ENCODE assay signal across 13 cellular contexts in the genomic region with DNA sequence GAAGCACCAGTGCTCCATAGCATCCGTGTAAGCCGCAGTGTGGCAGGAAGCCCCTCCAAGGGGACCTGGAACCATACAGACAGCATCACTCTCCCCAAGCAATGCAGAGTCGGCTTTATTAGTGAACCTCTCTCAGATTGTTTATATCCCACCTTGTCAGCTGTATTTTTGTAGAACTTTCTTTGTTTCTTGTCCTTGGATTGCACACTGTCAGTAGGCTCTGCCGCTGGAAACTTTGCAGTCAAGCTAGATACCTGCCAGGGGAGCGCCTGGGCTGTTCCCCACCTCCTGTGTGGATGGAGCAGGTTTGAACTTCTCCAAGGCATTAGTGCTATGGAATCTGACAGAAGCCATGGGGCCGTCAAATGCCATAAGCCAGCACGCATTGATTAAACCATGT. TPM values are rescaled to one million over a fixed set of nuclear protein-coding genes. Genes with fewer than 3 reads are reported as not detected.
DNase-seq lines count a peak whose midpoint lies in the region; ATAC-seq and TF ChIP-seq lines count a peak whose summit lies in the region.
"Had no signal": no experiment of that assay in that cellular context is flagged by ENCODE, and none has a peak within 500 bp of the region (broad histone marks: within the 10 kb centered on the region; RNA-seq: fewer than 3 reads in every experiment).

No MANE protein-coding gene starts in this region.

- ATAC-seq in Panc1: no peak
- no peak for ATAC-seq in stimulated activated naive B cell treated with anti-CD40 and anti-IgM and Interleukin-4, amounts not matched to agents 10 μg/mL and 1 μg/mL and 100 μg/mL, for 72 hours (replicated peaks)
- ATAC-seq in HG03432 (IDR thresholded peaks at IDR 0.05; ENCODE audit: unreplicated experiment): no peak
- ATAC-seq: HCT116 had no signal

- no peak overlapping the region for H3K9ac ChIP-seq in GM23248
- H3K9ac ChIP-seq: BLaER1 treated with 17β-estradiol and CSF1 and Interleukin-3, amounts not matched to agents 10 nM and 100 nM had no signal

- TF ChIP-seq EP300 in esophagus muscularis mucosa (IDR thresholded peaks at IDR 0.05): no peak

- no peaks in the 10 kb centered on the region for H3K79me2 ChIP-seq in GM23248 (ENCODE audit: insufficient read depth)

- POLR2A ChIA-PET in Panc1 (lab: Charles Lee): no interaction called here

- in situ Hi-C loops in Panc1 (cut with HindIII; ENCODE audit: low pct_unique_long_range_greater_than_20kb, low sequenced_read_pairs): no loop called here
- in situ Hi-C loops in GM23248 (cut with MboI): loop anchor here (5.0 to 10.0 kb wide), 2 partner anchors 68 to 320 kb away; no protein-coding TSS in a partner anchor

- H3K9me2 ChIP-seq in GM23248 (ENCODE audit: insufficient read depth): no peaks in the 10 kb centered on the region

- H2AFZ ChIP-seq in GM23248: no peak overlapping the region

- H3K36me3 ChIP-seq in Panc1 (ENCODE audit: control insufficient read depth, insufficient read depth, low read length): peaks cover 5% of the 10 kb centered on the region
- H3K36me3 ChIP-seq in esophagus muscularis mucosa: peaks cover 0 to 6% (median 0%) of the 10 kb centered on the region in 4 donors
- no peaks in the 10 kb centered on the region for H3K36me3 ChIP-seq in GM23248 (ENCODE audit: low read depth)

- CTCF ChIA-PET in Panc1 (lab: Charles Lee): no interaction called here

- H3K27ac ChIP-seq in Panc1 (ENCODE audit: low read length): peak overlapping the region; percentile 80
- peak overlapping the region; percentile 48 to 84 (median 61) for H3K27ac ChIP-seq in esophagus muscularis mucosa (replicated peaks in 1 of 4)
- no peak overlapping the region for H3K27ac ChIP-seq in GM23248
- H3K27ac ChIP-seq: BLaER1 treated with 17β-estradiol and CSF1 and Interleukin-3, amounts not matched to agents 10 nM and 100 nM had no signal

- H3F3A ChIP-seq in GM23248 (ENCODE audit: insufficient read depth): no peaks in the 10 kb centered on the region

- no peak overlapping the region for H3K4me2 ChIP-seq in GM23248 (ENCODE audit: unreplicated experiment)
- H3K4me2 ChIP-seq: BLaER1 treated with 17β-estradiol and CSF1 and Interleukin-3, amounts not matched to agents 10 nM and 100 nM had no signal

- TF ChIP-seq POLR2A in esophagus muscularis mucosa (IDR thresholded peaks at IDR 0.05; ENCODE audit: low read depth): no peak

- no peaks in the 10 kb centered on the region for H3K9me3 Mint-ChIP-seq in neural crest cell
- H3K9me3 Mint-ChIP-seq in stimulated activated naive B cell treated with anti-CD40 and anti-IgM and Interleukin-4, amounts not matched to agents 10 μg/mL and 1 μg/mL and 100 μg/mL, for 72 hours: no peaks in the 10 kb centered on the region
- H3K9me3 Mint-ChIP-seq: IgD-negative memory B cell had no signal

- peak overlapping the region; percentile 63 for H3K27ac Mint-ChIP-seq in neural crest cell (ENCODE audit: unreplicated experiment)
- peak overlapping the region; percentile 14 for H3K27ac Mint-ChIP-seq in stimulated activated naive B cell treated with anti-CD40 and anti-IgM and Interleukin-4, amounts not matched to agents 10 μg/mL and 1 μg/mL and 100 μg/mL, for 72 hours

- no peaks in the 10 kb centered on the region for H3K9me3 ChIP-seq in Panc1 (ENCODE audit: control insufficient read depth, insufficient read depth, low read depth, low read length)
- H3K9me3 ChIP-seq in esophagus muscularis mucosa: no peaks in the 10 kb centered on the region
- no peaks in the 10 kb centered on the region for H3K9me3 ChIP-seq in GM23248 (ENCODE audit: low read depth)
- H3K9me3 ChIP-seq: BLaER1 treated with 17β-estradiol and CSF1 and Interleukin-3, amounts not matched to agents 10 nM and 100 nM had no signal

- H3K27me3 Mint-ChIP-seq in neural crest cell (ENCODE audit: low read depth): no peaks in the 10 kb centered on the region
- H3K27me3 Mint-ChIP-seq in stimulated activated naive B cell treated with anti-CD40 and anti-IgM and Interleukin-4, amounts not matched to agents 10 μg/mL and 1 μg/mL and 100 μg/mL, for 72 hours: no peaks in the 10 kb centered on the region
- H3K27me3 Mint-ChIP-seq: IgD-negative memory B cell had no signal

- TF ChIP-seq CTCF in Panc1 (IDR thresholded peaks at IDR 0.05) (no peak), esophagus muscularis mucosa (IDR thresholded peaks at IDR 0.05) (no peak), neural crest cell (conservative IDR thresholded peaks at IDR 0.05) (no peak)

- H3K4me1 Mint-ChIP-seq in neural crest cell: peaks cover 9% of the 10 kb centered on the region
- no peaks in the 10 kb centered on the region for H3K4me1 Mint-ChIP-seq in stimulated activated naive B cell treated with anti-CD40 and anti-IgM and Interleukin-4, amounts not matched to agents 10 μg/mL and 1 μg/mL and 100 μg/mL, for 72 hours

- H3K4me1 ChIP-seq in Panc1 (ENCODE audit: control insufficient read depth, insufficient read depth, low read length) (peaks cover 3% of the 10 kb centered on the region; the same call in 1 of the 2 replicates), esophagus muscularis mucosa (peaks cover 6 to 80% (median 48%) of the 10 kb centered on the region in 4 donors), GM23248 (ENCODE audit: insufficient read depth) (no peaks in the 10 kb centered on the region)
- H3K4me1 ChIP-seq: BLaER1 treated with 17β-estradiol and CSF1 and Interleukin-3, amounts not matched to agents 10 nM and 100 nM had no signal

- no TSS peak for BruUV-seq in Panc1 (replicated peaks; lab: Mats Ljungman, UMichigan)

- intact Hi-C loops in Panc1 (cut with micrococcal nuclease; ENCODE audit: unreplicated experiment): loop anchor here (5.0 kb wide), 1 partner anchor 318 kb away; no protein-coding TSS in a partner anchor
- intact Hi-C loops in esophagus muscularis mucosa (cut with DNase I): no loop called here

- no peaks in the 10 kb centered on the region for H3K27me3 ChIP-seq in Panc1 (ENCODE audit: control insufficient read depth, insufficient read depth, low read length)
- no peaks in the 10 kb centered on the region for H3K27me3 ChIP-seq in esophagus muscularis mucosa
- H3K27me3 ChIP-seq in GM23248 (replicated peaks; ENCODE audit: insufficient read depth): no peaks in the 10 kb centered on the region
- H3K27me3 ChIP-seq: BLaER1 treated with 17β-estradiol and CSF1 and Interleukin-3, amounts not matched to agents 10 nM and 100 nM had no signal

- peaks cover 34% of the 10 kb centered on the region for H3K36me3 Mint-ChIP-seq in neural crest cell (ENCODE audit: low read depth)
- H3K36me3 Mint-ChIP-seq in stimulated activated naive B cell treated with anti-CD40 and anti-IgM and Interleukin-4, amounts not matched to agents 10 μg/mL and 1 μg/mL and 100 μg/mL, for 72 hours: peaks cover 10 to 18% of the 10 kb centered on the region in 2 donors

- no peak overlapping the region for H3K4me3 ChIP-seq in Panc1 (ENCODE audit: low read depth in 2 of 2, low read length in 2 of 2)
- no peak overlapping the region for H3K4me3 ChIP-seq in esophagus muscularis mucosa
- H3K4me3 ChIP-seq in GM23248: no peak overlapping the region
- H3K4me3 ChIP-seq: BLaER1 treated with 17β-estradiol and CSF1 and Interleukin-3, amounts not matched to agents 10 nM and 100 nM had no signal

- DNase-seq in Panc1 (ENCODE audit: low read depth, low spot score): no peak
- DNase-seq in esophagus muscularis mucosa (ENCODE audit: extremely low spot score): no peak
- no peak for DNase-seq in neural crest cell (ENCODE audit: low read depth, low spot score)
- no peak for DNase-seq in stimulated activated naive B cell treated with anti-CD40 and anti-IgM and Interleukin-4, amounts not matched to agents 10 μg/mL and 1 μg/mL and 100 μg/mL, for 72 hours
- DNase-seq in SHP77 treated with DMSO at 0.1 percent for 48 hours (lab: John Stamatoyannopoulos, UW): no peak
- DNase-seq in GM23248: no peak
- DNase-seq: 8988T; CD4-positive, CD25-positive, alpha-beta regulatory T cell; DMS53 had no signal

- no peaks in the 10 kb centered on the region for H4K20me1 ChIP-seq in GM23248 (ENCODE audit: insufficient read depth)
- H4K20me1 ChIP-seq: BLaER1 treated with 17β-estradiol and CSF1 and Interleukin-3, amounts not matched to agents 10 nM and 100 nM had no signal

- WGBS in esophagus muscularis mucosa: 87% methylated on average over 7 of the region's 7 CpGs
- 87 to 95% methylated on average over 7 of the region's 7 CpGs for WGBS in GM23248 (ENCODE audit: low coverage in 1 of 2, low lambda C conversion rate in 2 of 2, missing lambda C conversion rate in 2 of 2), 2 experiments

- no peak overlapping the region for H3K4me3 Mint-ChIP-seq in neural crest cell
- no peak overlapping the region for H3K4me3 Mint-ChIP-seq in stimulated activated naive B cell treated with anti-CD40 and anti-IgM and Interleukin-4, amounts not matched to agents 10 μg/mL and 1 μg/mL and 100 μg/mL, for 72 hours
- H3K4me3 Mint-ChIP-seq: CD4-positive, CD25-positive, alpha-beta regulatory T cell; IgD-negative memory B cell had no signal

RNA-seq across cellular contexts. Expression of a gene that starts 18.6 kb away (rescaled TPM):
- total RNA-seq in Panc1 (2021; ENCODE audit: unreplicated experiment) (not detected), esophagus muscularis mucosa (not detected), neural crest cell (not detected in 2 replicates)
- polyA plus RNA-seq in Panc1 (2012; ENCODE audit: insufficient read length): 0.24 TPM
- not detected in 2 replicates for total RNA-seq in GM23248 (2014; rRNA removed; shearing (Covaris generic))
- not detected in 2 replicates for polyA plus RNA-seq in GM23248 (2016; fragmentation: Nextera tagmentation; extraction: Ambion mirVana)
- total RNA-seq: CD4-positive, CD25-positive, alpha-beta regulatory T cell had no signal
- polyA plus RNA-seq: CD4-positive, CD25-positive, alpha-beta regulatory T cell; IgD-negative memory B cell had no signal
